30 cellular contexts compared by ENCODE assay signal in genomic region chr11:45518096-45518852, GRCh38.
DNase-seq lines count a peak whose midpoint lies in the region; ATAC-seq and TF ChIP-seq lines count a peak whose summit lies in the region.
"Had no signal": no experiment of that assay in that cellular context is flagged by ENCODE, and none has a peak within 500 bp of the region (broad histone marks: within the 10 kb centered on the region; RNA-seq: fewer than 3 reads in every experiment).

No MANE protein-coding gene starts in this region.

- peaks cover 3% of the 10 kb centered on the region; the same call in 2 of the 3 replicates for H3K4me1 Mint-ChIP-seq in GM23338
- H3K4me1 Mint-ChIP-seq: activated naive CD8-positive, alpha-beta T cell treated with anti-CD3 and anti-CD28 coated beads, Interleukin-2, amount 50 U/mL, for 24 hours; CD4-positive, alpha-beta memory T cell; naive thymus-derived CD8-positive, alpha-beta T cell had no signal

- H3K27ac Mint-ChIP-seq in GM23338 = 0 out of 2 replicates have a peak overlapping the region, but pooled peaks have one; percentile 41
- H3K27ac Mint-ChIP-seq: activated naive CD8-positive, alpha-beta T cell treated with anti-CD3 and anti-CD28 coated beads, Interleukin-2, amount 50 U/mL, for 24 hours; CD4-positive, alpha-beta memory T cell; effector memory CD8-positive, alpha-beta T cell; naive thymus-derived CD8-positive, alpha-beta T cell had no signal

- peaks cover 2% of the 10 kb centered on the region for H3K27me3 Mint-ChIP-seq in GM23338 (ENCODE audit: insufficient read depth, low read depth, poor library complexity)

- H2AFZ ChIP-seq in GM23338 = peak overlapping the region; percentile 70

- H3K27me3 ChIP-seq in GM23338 (ENCODE audit: insufficient read depth) = no peaks in the 10 kb centered on the region
- H3K27me3 ChIP-seq in neutrophil = no peaks in the 10 kb centered on the region
- H3K27me3 ChIP-seq: ovary, SJCRH30 had no signal

- H3K9me3 Mint-ChIP-seq in GM23338 = peaks cover 5% of the 10 kb centered on the region; the same call in 1 of the 3 replicates
- H3K9me3 Mint-ChIP-seq: activated naive CD8-positive, alpha-beta T cell treated with anti-CD3 and anti-CD28 coated beads, Interleukin-2, amount 50 U/mL, for 24 hours; effector memory CD8-positive, alpha-beta T cell had no signal

- H4K20me1 ChIP-seq in GM23338 (replicated peaks; ENCODE audit: insufficient read depth) = no peaks in the 10 kb centered on the region

- ATAC-seq in GM23338 = peak; percentile 100
- no peak for ATAC-seq in GM18511 (IDR thresholded peaks at IDR 0.05; ENCODE audit: unreplicated experiment)
- ATAC-seq: activated naive CD8-positive, alpha-beta T cell treated with anti-CD3 and anti-CD28 coated beads, Interleukin-2, amount 50 U/mL, for 24 hours; effector memory CD8-positive, alpha-beta T cell; esophagus mucosa; lower lobe of right lung; naive thymus-derived CD8-positive, alpha-beta T cell; stimulated activated naive CD8-positive, alpha-beta T cell treated with anti-CD3 and anti-CD28 coated beads, Interleukin-15, Interleukin-2, amounts not matched to agents 100 U/mL and 50 U/mL, for 24 hours had no signal

- no peaks in the 10 kb centered on the region for H3K9me2 ChIP-seq in GM23338 (ENCODE audit: insufficient read depth)

- H3K79me2 ChIP-seq in GM23338 (replicated peaks; ENCODE audit: insufficient read depth) = no peaks in the 10 kb centered on the region

- H3K36me3 ChIP-seq in GM23338 (ENCODE audit: insufficient read depth) (no peaks in the 10 kb centered on the region), neutrophil (no peaks in the 10 kb centered on the region)
- H3K36me3 ChIP-seq: HAP-1, lower lobe of right lung, ovary, SJCRH30, thoracic aorta had no signal

- H3K36me3 Mint-ChIP-seq in GM23338 (ENCODE audit: low read depth) = no peaks in the 10 kb centered on the region

- DNase-seq in GM23338 (ENCODE audit: low spot score) (peak; percentile 88), NCI-H82 treated with DMSO at 0.1 percent for 48 hours (lab: John Stamatoyannopoulos, UW; ENCODE audit: unreplicated experiment) (peak; percentile 27), iPS DF 4.7 (ENCODE audit: extremely low read depth, low spot score) (peak; percentile 25), SIG-M5 (lab: John Stamatoyannopoulos, UW) (no peak)
- DNase-seq in activated CD4-positive, CD25-positive, alpha-beta regulatory T cell treated with anti-CD3 and anti-CD28 coated beads, Interleukin-2, amount 50 U/mL, for 72 hours = no peak
- DNase-seq: activated CD4-positive, alpha-beta T cell treated with anti-CD3 and anti-CD28 coated beads for 48 hours; activated naive CD8-positive, alpha-beta T cell treated with anti-CD3 and anti-CD28 coated beads, Interleukin-2, amount 50 U/mL, for 24 hours; activated T-cell treated with anti-CD3 and anti-CD28 coated beads, Interleukin-2, amount 50 U/mL, for 1 hour; CD4-positive, alpha-beta memory T cell; central memory CD4-positive, alpha-beta T cell; cortex of kidney; effector memory CD8-positive, alpha-beta T cell; glutamatergic neuron; lower lobe of right lung; naive thymus-derived CD8-positive, alpha-beta T cell; NCI-H1436; NCI-H2081 treated with DMSO at 0.1 percent for 48 hours; NCI-H446 treated with DMSO at 0.1 percent for 48 hours; NCI-H774; ovary; SJCRH30; small intestine; stimulated activated naive CD8-positive, alpha-beta T cell treated with anti-CD3 and anti-CD28 coated beads, Interleukin-15, Interleukin-2, amounts not matched to agents 100 U/mL and 50 U/mL, for 24 hours; SW 1271 had no signal

- H3K4me3 ChIP-seq in GM23338 (no peak overlapping the region), neutrophil (ENCODE audit: low read depth in 1 of 2, low read length in 1 of 2) (no peak overlapping the region)
- H3K4me3 ChIP-seq: HAP-1, lower lobe of right lung, ovary, SJCRH30, thoracic aorta had no signal

- H3K27ac ChIP-seq in GM23338 (ENCODE audit: low read depth) = no peak overlapping the region
- H3K27ac ChIP-seq in neutrophil = peak overlapping the region; percentile 62
- H3K27ac ChIP-seq: lower lobe of right lung, ovary, SJCRH30, thoracic aorta, VCaP had no signal

- H3F3A ChIP-seq in GM23338 (replicated peaks; ENCODE audit: low read depth) = no peaks in the 10 kb centered on the region

- H3K9me3 ChIP-seq in neutrophil = peaks cover 4% of the 10 kb centered on the region
- H3K9me3 ChIP-seq: HAP-1, lower lobe of right lung, ovary, SJCRH30, thoracic aorta had no signal

- H3K4me1 ChIP-seq in GM23338 (ENCODE audit: insufficient read depth) = no peaks in the 10 kb centered on the region
- H3K4me1 ChIP-seq in neutrophil (ENCODE audit: control insufficient read depth in 1 of 2, insufficient read depth in 1 of 2, low read depth in 1 of 2, low read length in 1 of 2) = peaks cover 8 to 21% of the 10 kb centered on the region in 2 experiments
- H3K4me1 ChIP-seq: HAP-1, lower lobe of right lung, SJCRH30 had no signal

- no peak overlapping the region for H3K4me2 ChIP-seq in GM23338

- H3K4me3 Mint-ChIP-seq in GM23338 = no peak overlapping the region
- H3K4me3 Mint-ChIP-seq: activated naive CD8-positive, alpha-beta T cell treated with anti-CD3 and anti-CD28 coated beads, Interleukin-2, amount 50 U/mL, for 24 hours; CD4-positive, alpha-beta memory T cell; effector memory CD8-positive, alpha-beta T cell; naive thymus-derived CD8-positive, alpha-beta T cell had no signal

- TF ChIP-seq CTCF in GM23338 (conservative IDR thresholded peaks at IDR 0.05; ENCODE audit: low read depth in 2 of 2) = no peak
- TF ChIP-seq CTCF in neutrophil (IDR thresholded peaks at IDR 0.05) = no peak

TF ChIP-seq in GM23338, 12 proteins besides CTCF, POLR2A, EP300 and RAD21 (continues in another document):
- TF ChIP-seq ZNF331 (CRISPR knock-in tag; IDR thresholded peaks at IDR 0.05; ENCODE audit: low read depth) = no peak
- TF ChIP-seq CREB1 (CRISPR knock-in tag; IDR thresholded peaks at IDR 0.05; ENCODE audit: low read depth) = no peak
- no peak for TF ChIP-seq NANOG (IDR thresholded peaks at IDR 0.05; ENCODE audit: borderline replicate concordance)
- TF ChIP-seq STAT1 (IDR thresholded peaks at IDR 0.05; ENCODE audit: unreplicated experiment) = no peak
- no peak for TF ChIP-seq EZH2phosphoT487 (IDR thresholded peaks at IDR 0.05; ENCODE audit: unreplicated experiment)
- no peak for TF ChIP-seq EZH2 (IDR thresholded peaks at IDR 0.05; ENCODE audit: low read depth, unreplicated experiment)
- no peak for TF ChIP-seq ETS1 (IDR thresholded peaks at IDR 0.05)
- no peak for TF ChIP-seq ZNF114 (CRISPR knock-in tag; IDR thresholded peaks at IDR 0.05)
- TF ChIP-seq REST (IDR thresholded peaks at IDR 0.05; ENCODE audit: unreplicated experiment) = no peak
- no peak for TF ChIP-seq POLR2AphosphoS5 (IDR thresholded peaks at IDR 0.05; ENCODE audit: low read depth)
- TF ChIP-seq JUNB (IDR thresholded peaks at IDR 0.05; ENCODE audit: unreplicated experiment) = no peak

Comparison
In these comparisons a context has a peak if more than half of its experiments do, and no peak if none do; other contexts are left out.
1. DNase-seq: peak in GM23338 (single experiment), NCI-H82 treated with DMSO at 0.1 percent for 48 hours (single experiment) and iPS DF 4.7 (single experiment); none in SIG-M5 (single experiment) and activated CD4-positive, CD25-positive, alpha-beta regulatory T cell treated with anti-CD3 and anti-CD28 coated beads, Interleukin-2, amount 50 U/mL, for 72 hours (single experiment).